Comparison of ENCODE assay signal across 1 cellular context in genomic region chr3:194315088-194315964, GRCh38.
TF ChIP-seq lines count a peak whose summit lies in the region.

No MANE protein-coding gene starts in this region.

TF ChIP-seq in HepG2, 621 proteins besides CTCF, POLR2A, EP300 and RAD21 (continued from another document and continues in another):
- TF ChIP-seq HMGXB4 (CRISPR knock-in tag; IDR thresholded peaks at IDR 0.05; ENCODE audit: borderline replicate concordance in 1 of 2, low read depth in 1 of 2): peak; percentile 86 to 89
- 0 out of 2 replicates have a peak, but pooled peaks have one; percentile 37 for TF ChIP-seq NRL (CRISPR knock-in tag; IDR thresholded peaks at IDR 0.05; ENCODE audit: borderline replicate concordance)
- no peak for TF ChIP-seq THAP11 (CRISPR knock-in tag; IDR thresholded peaks at IDR 0.05)
- 0 out of 2 replicates have a peak, but pooled peaks have one; percentile 25 for TF ChIP-seq BCL3 (CRISPR knock-in tag; IDR thresholded peaks at IDR 0.05)
- TF ChIP-seq SIN3B (IDR thresholded peaks at IDR 0.05; ENCODE audit: low read length): no peak
- no peak for TF ChIP-seq ZNF333 (CRISPR knock-in tag; IDR thresholded peaks at IDR 0.05; ENCODE audit: borderline replicate concordance)
- TF ChIP-seq AHR (CRISPR knock-in tag; IDR thresholded peaks at IDR 0.05): 0 out of 2 replicates have a peak, but pooled peaks have one; percentile 17
- 0 out of 2 replicates have a peak, but pooled peaks have one; percentile 36 for TF ChIP-seq HOXD1 (CRISPR knock-in tag; IDR thresholded peaks at IDR 0.05)
- no peak for TF ChIP-seq ZBTB1 (CRISPR knock-in tag; IDR thresholded peaks at IDR 0.05; ENCODE audit: borderline replicate concordance)
- TF ChIP-seq IKZF1 (IDR thresholded peaks at IDR 0.05): no peak
- TF ChIP-seq IRF9 (CRISPR knock-in tag; IDR thresholded peaks at IDR 0.05; ENCODE audit: borderline replicate concordance): no peak
- TF ChIP-seq ZNF546 (CRISPR knock-in tag; conservative IDR thresholded peaks at IDR 0.05): no peak
- TF ChIP-seq ZFP36L1 (CRISPR knock-in tag; IDR thresholded peaks at IDR 0.05): no peak
- no peak; the same call in 1 of the 2 replicates for TF ChIP-seq ETV5 (CRISPR knock-in tag; IDR thresholded peaks at IDR 0.05; ENCODE audit: borderline replicate concordance)
- TF ChIP-seq ZNF83 (CRISPR knock-in tag; IDR thresholded peaks at IDR 0.05; ENCODE audit: borderline replicate concordance): 0 out of 2 replicates have a peak, but pooled peaks have one; percentile 38
- TF ChIP-seq SIX1 (CRISPR knock-in tag; IDR thresholded peaks at IDR 0.05; ENCODE audit: borderline replicate concordance): no peak
- peak; percentile 37 for TF ChIP-seq HNRNPK (IDR thresholded peaks at IDR 0.05; ENCODE audit: low read depth, low read length, poor library complexity, severe bottlenecking)
- TF ChIP-seq MLXIP (CRISPR knock-in tag; IDR thresholded peaks at IDR 0.05; ENCODE audit: borderline replicate concordance): no peak
- no peak for TF ChIP-seq ZNF639 (CRISPR knock-in tag; conservative IDR thresholded peaks at IDR 0.05)
- TF ChIP-seq MXI1 (IDR thresholded peaks at IDR 0.05; ENCODE audit: borderline replicate concordance, low read depth, low read length): no peak
- no peak for TF ChIP-seq ZBTB25 (CRISPR knock-in tag; IDR thresholded peaks at IDR 0.05)
- TF ChIP-seq ZNF879 (CRISPR knock-in tag; IDR thresholded peaks at IDR 0.05): no peak
- TF ChIP-seq RBM22 (optimal IDR thresholded peaks at IDR 0.05; ENCODE audit: low read length): no peak
- TF ChIP-seq GPN1 (CRISPR knock-in tag; IDR thresholded peaks at IDR 0.05; ENCODE audit: borderline replicate concordance): no peak
- TF ChIP-seq ZNF350 (CRISPR knock-in tag; IDR thresholded peaks at IDR 0.05; ENCODE audit: borderline replicate concordance, low read depth): no peak
- no peak for TF ChIP-seq ZNF326 (CRISPR knock-in tag; IDR thresholded peaks at IDR 0.05; ENCODE audit: borderline replicate concordance)
- TF ChIP-seq ATF5 (CRISPR knock-in tag; IDR thresholded peaks at IDR 0.05; ENCODE audit: low read depth): no peak
- no peak for TF ChIP-seq ZNF646 (CRISPR knock-in tag; IDR thresholded peaks at IDR 0.05)
- TF ChIP-seq NONO (IDR thresholded peaks at IDR 0.05): no peak
- TF ChIP-seq NONO (CRISPR knock-in tag; conservative IDR thresholded peaks at IDR 0.05): no peak
- no peak for TF ChIP-seq ZNF17 (CRISPR knock-in tag; IDR thresholded peaks at IDR 0.05)
- TF ChIP-seq CBX1 (IDR thresholded peaks at IDR 0.05; ENCODE audit: low read depth): peak; percentile 30
- TF ChIP-seq ZSCAN9 (CRISPR knock-in tag; IDR thresholded peaks at IDR 0.05; ENCODE audit: borderline replicate concordance): no peak
- TF ChIP-seq ZBTB4 (CRISPR knock-in tag; IDR thresholded peaks at IDR 0.05; ENCODE audit: borderline replicate concordance): 0 out of 2 replicates have a peak, but pooled peaks have one; percentile 34
- TF ChIP-seq ZNF780A (CRISPR knock-in tag; IDR thresholded peaks at IDR 0.05): no peak
- peak; percentile 86; the same call in 1 of the 2 replicates for TF ChIP-seq ZFP91 (CRISPR knock-in tag; IDR thresholded peaks at IDR 0.05; ENCODE audit: borderline replicate concordance)
